Comparison of ENCODE assay signal across 1 cellular context in genomic region chr15:100834731-100835130, GRCh38.
TF ChIP-seq lines count a peak whose summit lies in the region.

No MANE protein-coding gene starts in this region.

TF ChIP-seq in GM12878, 131 proteins besides CTCF, POLR2A, EP300 and RAD21 (continued from another document):
- no peak for TF ChIP-seq CEBPZ (IDR thresholded peaks at IDR 0.05; ENCODE audit: low read depth, low read length)
- no peak for TF ChIP-seq KAT2A (conservative IDR thresholded peaks at IDR 0.05; ENCODE audit: control insufficient read depth, low read depth, low read length)
